ENCODE assay signal across 8 cellular contexts in genomic region chr5:178895615-178896571, GRCh38. TPM values are rescaled to one million over a fixed set of nuclear protein-coding genes. Genes with fewer than 3 reads are reported as not detected.
A peak's percentile ranks its signal among the peaks of the same experiment; 100 is the strongest.
DNase-seq lines count a peak whose midpoint lies in the region; ATAC-seq and TF ChIP-seq lines count a peak whose summit lies in the region.

ZFP2 (plus strand) TSS chr5:178895913; CDS start chr5:178931314, 35,401 bp downstream.

- no peaks in the 10 kb centered on the region for H3K27me3 Mint-ChIP-seq in Caco-2 (ENCODE audit: insufficient read depth, unreplicated experiment)

- no peak within 1 kb of the TSS for H2BK15ac ChIP-seq in IMR-90 (ENCODE audit: low read depth, low read length)

- no peaks in the 10 kb centered on the region for H3K79me1 ChIP-seq in IMR-90 (ENCODE audit: low read depth in 1 of 2, low read length in 2 of 2)

- H3K4me3 ChIP-seq in Caco-2 (ENCODE audit: low read depth, low read length): peak within 1 kb of the TSS; percentile 94
- peak within 1 kb of the TSS; percentile 57 for H3K4me3 ChIP-seq in IMR-90 (ENCODE audit: insufficient read depth, low read depth, low read length)
- H3K4me3 ChIP-seq in WERI-Rb-1 (ENCODE audit: low read depth, low read length): peak within 1 kb of the TSS; percentile 69
- peak within 1 kb of the TSS; percentile 90 for H3K4me3 ChIP-seq in smooth muscle cell

- DNase-seq in Caco-2 (peak; percentile 71 to 74), IMR-90 (peak; percentile 27), WERI-Rb-1 (peak; percentile 60), kidney glomerular epithelial cell (lab: John Stamatoyannopoulos, UW) (peak; percentile 24), smooth muscle cell (lab: John Stamatoyannopoulos, UW; ENCODE audit: unreplicated experiment) (no peak), NCI-H2196 treated with DMSO at 0.1 percent for 48 hours (lab: John Stamatoyannopoulos, UW; ENCODE audit: unreplicated experiment) (no peak)

- H3K4me2 ChIP-seq in IMR-90 (ENCODE audit: low read depth, low read length) (peak within 1 kb of the TSS; percentile 58), smooth muscle cell (peak within 1 kb of the TSS; percentile 96)

- no peak within 1 kb of the TSS for H3K27ac Mint-ChIP-seq in Caco-2 (ENCODE audit: unreplicated experiment)

- no peak for TF ChIP-seq RAD21 in IMR-90 (IDR thresholded peaks at IDR 0.05; ENCODE audit: low read length)

- no peak within 1 kb of the TSS for H2BK5ac ChIP-seq in IMR-90 (ENCODE audit: low read depth, low read length, poor library complexity, severe bottlenecking)

- no peak within 1 kb of the TSS for H2BK20ac ChIP-seq in IMR-90 (ENCODE audit: low read depth, low read length)

- no peak within 1 kb of the TSS for H3K14ac ChIP-seq in IMR-90 (replicated peaks; ENCODE audit: low read depth, low read length)

- H4K91ac ChIP-seq in IMR-90 (ENCODE audit: insufficient read depth, low read depth, low read length): no peak within 1 kb of the TSS

- TF ChIP-seq CTCF in Caco-2 (IDR thresholded peaks at IDR 0.05; ENCODE audit: insufficient read depth in 1 of 2, low read depth in 1 of 2, low read length in 1 of 2, severe bottlenecking in 1 of 2, unreplicated experiment in 1 of 2) (no peak), IMR-90 (conservative IDR thresholded peaks at IDR 0.05; ENCODE audit: low read depth, low read length) (no peak), WERI-Rb-1 (IDR thresholded peaks at IDR 0.05; ENCODE audit: low read depth, low read length) (no peak), smooth muscle cell (IDR thresholded peaks at IDR 0.05; ENCODE audit: borderline replicate concordance, insufficient read depth, poor library complexity, severe bottlenecking) (no peak)

- peaks cover 3% of the 10 kb centered on the region; the same call in 1 of the 2 replicates for H3K9me3 ChIP-seq in Caco-2
- H3K9me3 ChIP-seq in IMR-90 (ENCODE audit: control insufficient read depth, insufficient read depth, low read length): peaks cover 8% of the 10 kb centered on the region
- no peaks in the 10 kb centered on the region for H3K9me3 ChIP-seq in WERI-Rb-1 (ENCODE audit: severe bottlenecking)
- no peaks in the 10 kb centered on the region for H3K9me3 ChIP-seq in smooth muscle cell (replicated peaks; ENCODE audit: low read depth)

- H4K20me1 ChIP-seq in IMR-90 (ENCODE audit: insufficient read depth, low read length): no peaks in the 10 kb centered on the region
- no peaks in the 10 kb centered on the region for H4K20me1 ChIP-seq in smooth muscle cell (ENCODE audit: low read depth)

- peaks cover 18% of the 10 kb centered on the region for H3K9me3 Mint-ChIP-seq in Caco-2 (ENCODE audit: unreplicated experiment)

- no peak within 1 kb of the TSS; the same call in 1 of the 2 replicates for H3K27ac ChIP-seq in IMR-90 (ENCODE audit: insufficient read depth, low read length)
- H3K27ac ChIP-seq in WERI-Rb-1: peak within 1 kb of the TSS; percentile 85
- H3K27ac ChIP-seq in cingulate gyrus (ENCODE audit: low read depth, low read length): peak within 1 kb of the TSS; percentile 54
- H3K27ac ChIP-seq in smooth muscle cell (ENCODE audit: low read depth): no peak within 1 kb of the TSS

- peak within 1 kb of the TSS; percentile 81 for H2AK9ac ChIP-seq in IMR-90 (replicated peaks; ENCODE audit: low read depth, low read length, poor library complexity)

- no peak within 1 kb of the TSS for H4K5ac ChIP-seq in IMR-90 (ENCODE audit: low read depth, low read length)

- peaks cover 5% of the 10 kb centered on the region for H3K36me3 Mint-ChIP-seq in Caco-2 (ENCODE audit: insufficient read depth, unreplicated experiment)

- H3K36me3 ChIP-seq in Caco-2 (ENCODE audit: control insufficient read depth, insufficient read depth, low read length) (no peaks in the 10 kb centered on the region), IMR-90 (ENCODE audit: control insufficient read depth, insufficient read depth, low read length) (no peaks in the 10 kb centered on the region), WERI-Rb-1 (no peaks in the 10 kb centered on the region), smooth muscle cell (ENCODE audit: low read depth) (no peaks in the 10 kb centered on the region)

- H3K23ac ChIP-seq in IMR-90 (ENCODE audit: low read depth, low read length): peak within 1 kb of the TSS; percentile 24; the same call in 1 of the 2 replicates

- in situ Hi-C loops in IMR-90 (cut with MboI; ENCODE audit: low sequenced_read_pairs): no loop called here

- no peaks in the 10 kb centered on the region for H3F3A ChIP-seq in smooth muscle cell (ENCODE audit: low read depth)

- BruUV-seq in Caco-2 (replicated peaks; lab: Mats Ljungman, UMichigan) (no TSS peak), IMR-90 (replicated peaks; lab: Mats Ljungman, UMichigan) (no TSS peak)

- H2AK5ac ChIP-seq in IMR-90 (ENCODE audit: low read depth, low read length): no peak within 1 kb of the TSS

- dilution Hi-C loops in IMR-90 (cut with HindIII; ENCODE audit: low sequenced_read_pairs, unreplicated experiment): no loop called here

- CTCF ChIA-PET in Caco-2 (lab: Charles Lee) (interaction anchor here (1.0 kb wide), 1 partner anchor 165 kb away, joined by 5 read pairs; the partner anchor contains the start of gene ZNF354A), IMR-90 (lab: Yijun Ruan, JAX) (no interaction called here)

- peak within 1 kb of the TSS; percentile 82 to 84; a peak in 2 of 4 replicates for H4K8ac ChIP-seq in IMR-90 (ENCODE audit: low read depth in 2 of 2, low read length in 2 of 2)

- no peaks in the 10 kb centered on the region for H3K4me1 Mint-ChIP-seq in Caco-2 (ENCODE audit: low read depth, unreplicated experiment)

- H3K9ac ChIP-seq in IMR-90 (ENCODE audit: low read depth, low read length) (peak within 1 kb of the TSS; percentile 45; the same call in 1 of the 2 replicates), smooth muscle cell (ENCODE audit: low read depth) (peak within 1 kb of the TSS; percentile 73)

- H3K18ac ChIP-seq in IMR-90 (ENCODE audit: low read depth, low read length): no peak within 1 kb of the TSS

- H3K56ac ChIP-seq in IMR-90 (ENCODE audit: extremely low read depth, insufficient read depth, low read length): no peak within 1 kb of the TSS

- 5% methylated on average over 39 of the region's 79 CpGs; no CpG with 5 or more reads in 1 of the 2 experiments for WGBS in IMR-90 (ENCODE audit: extremely low coverage in 2 of 2, insufficient read length in 1 of 2), 2 experiments
- WGBS in smooth muscle cell (ENCODE audit: low lambda C conversion rate): 2% methylated on average over 65 of the region's 79 CpGs

- no peaks in the 10 kb centered on the region for H3K9me1 ChIP-seq in IMR-90 (ENCODE audit: insufficient read depth, low read length)

- intact Hi-C loops in Caco-2 (cut with micrococcal nuclease; ENCODE audit: unreplicated experiment): loop anchor here (1.0 kb wide), 2 partner anchors 36 to 166 kb away; partner anchors contain the start of gene ZNF354A
- intact Hi-C loops in IMR-90 (cut with micrococcal nuclease): loop anchor here (1.0 to 5.0 kb wide), 2 partner anchors 127 to 526 kb away; partner anchors contain the start of gene ZNF879

- no peak within 1 kb of the TSS for H3K4ac ChIP-seq in IMR-90 (ENCODE audit: low read depth, low read length)

- H3K4me3 Mint-ChIP-seq in Caco-2 (ENCODE audit: unreplicated experiment): peak within 1 kb of the TSS; percentile 80

- no peaks in the 10 kb centered on the region for H3K4me1 ChIP-seq in Caco-2
- H3K4me1 ChIP-seq in IMR-90 (ENCODE audit: control insufficient read depth, insufficient read depth, low read length): no peaks in the 10 kb centered on the region
- H3K4me1 ChIP-seq in smooth muscle cell (ENCODE audit: low read depth): no peaks in the 10 kb centered on the region

- H2AFZ ChIP-seq in IMR-90 (replicated peaks; ENCODE audit: low read length, poor library complexity) (peak within 1 kb of the TSS; percentile 97), smooth muscle cell (ENCODE audit: low read depth) (peak within 1 kb of the TSS; percentile 97)

- POLR2A ChIA-PET in Caco-2 (lab: Charles Lee) (interaction anchor here (1.1 kb wide), 1 partner anchor 36 kb away, joined by 3 read pairs; the partner anchor contains the start of gene ZNF354B), IMR-90 (lab: Charles Lee; ENCODE audit: unreplicated experiment) (no interaction called here)

- no peaks in the 10 kb centered on the region for H3K79me2 ChIP-seq in smooth muscle cell (ENCODE audit: low read depth)

- no peak within 1 kb of the TSS for H2BK120ac ChIP-seq in IMR-90 (ENCODE audit: low read depth, low read length)

- H3K27me3 ChIP-seq in Caco-2 (replicated peaks; ENCODE audit: control insufficient read depth, insufficient read depth, low read length) (no peaks in the 10 kb centered on the region), IMR-90 (ENCODE audit: control insufficient read depth, insufficient read depth, low read length) (no peaks in the 10 kb centered on the region), WERI-Rb-1 (ENCODE audit: insufficient read depth, low read depth, severe bottlenecking) (no peaks in the 10 kb centered on the region), smooth muscle cell (ENCODE audit: low read depth) (no peaks in the 10 kb centered on the region)

- TF ChIP-seq POLR2A in IMR-90 (IDR thresholded peaks at IDR 0.05; ENCODE audit: low read depth, low read length): no peak

- ATAC-seq in IMR-90 (ENCODE audit: low read depth): peak; percentile 98
- ATAC-seq in HG03045 (IDR thresholded peaks at IDR 0.05; ENCODE audit: unreplicated experiment): no peak

TF ChIP-seq in IMR-90, 13 proteins besides CTCF, POLR2A, EP300 and RAD21 (continues in another document):
- TF ChIP-seq NFE2L2 (IDR thresholded peaks at IDR 0.05; ENCODE audit: low read depth, low read length): no peak
- TF ChIP-seq ELK1 (IDR thresholded peaks at IDR 0.05; ENCODE audit: borderline replicate concordance, low read depth, low read length): no peak
- TF ChIP-seq MXI1 (IDR thresholded peaks at IDR 0.05; ENCODE audit: borderline replicate concordance, low read depth, low read length): no peak
- TF ChIP-seq CHD1 (IDR thresholded peaks at IDR 0.05; ENCODE audit: low read depth, low read length): no peak
- no peak for TF ChIP-seq CEBPB (IDR thresholded peaks at IDR 0.05; ENCODE audit: low read depth, low read length)
- no peak for TF ChIP-seq MAZ (IDR thresholded peaks at IDR 0.05; ENCODE audit: borderline replicate concordance, low read depth, low read length)

RNA-seq across cellular contexts. Expression of gene ZFP2, which starts in this region (rescaled TPM):
- 0.29 and 0.35 TPM in 2 replicates for total RNA-seq in Caco-2 (2022)
- total RNA-seq in IMR-90 (2012; rRNA removed): 0.18 and 0.56 TPM in 2 replicates
- 0.06 and 0.19 TPM in 2 replicates for polyA plus RNA-seq in IMR-90 (2012; rRNA removed)
- 0.01 and 0.04 TPM in 2 replicates for polyA plus RNA-seq in IMR-90 (2012; cell fraction: cytosol; rRNA removed)
- polyA plus RNA-seq in IMR-90 (2012; cell fraction: nucleus; rRNA removed; ENCODE audit: low replicate concordance): 0.02 and 0.41 TPM in 2 replicates
- 3.2 and 5.8 TPM in 2 replicates for total RNA-seq in smooth muscle cell
- 2.2 and 3.2 TPM in 2 replicates for polyA plus RNA-seq in smooth muscle cell

Comparison
In these comparisons a context has a peak if more than half of its experiments do, and no peak if none do; other contexts are left out.
1. Peak in DNase-seq and H3K4me3 ChIP-seq in Caco-2; RNA of the gene not detected or under 1 TPM.
2. Peak in DNase-seq, ATAC-seq, H3K4me3 ChIP-seq, H3K9ac ChIP-seq and H3K4me2 ChIP-seq in IMR-90; RNA of the gene not detected or under 1 TPM.
3. DNase-seq: peak in WERI-Rb-1 (single experiment) and kidney glomerular epithelial cell (single experiment); none in smooth muscle cell (single experiment) and NCI-H2196 treated with DMSO at 0.1 percent for 48 hours (single experiment).
4. H3K27ac ChIP-seq: peak in WERI-Rb-1 (single experiment) and cingulate gyrus (single experiment); none in IMR-90 (single experiment) and smooth muscle cell (single experiment).
5. Peak in every context shown above with its lines, with median percentiles within 50 percentile points of each other: H3K4me3 ChIP-seq.